1 cellular context compared by ENCODE assay signal in the genomic region with DNA sequence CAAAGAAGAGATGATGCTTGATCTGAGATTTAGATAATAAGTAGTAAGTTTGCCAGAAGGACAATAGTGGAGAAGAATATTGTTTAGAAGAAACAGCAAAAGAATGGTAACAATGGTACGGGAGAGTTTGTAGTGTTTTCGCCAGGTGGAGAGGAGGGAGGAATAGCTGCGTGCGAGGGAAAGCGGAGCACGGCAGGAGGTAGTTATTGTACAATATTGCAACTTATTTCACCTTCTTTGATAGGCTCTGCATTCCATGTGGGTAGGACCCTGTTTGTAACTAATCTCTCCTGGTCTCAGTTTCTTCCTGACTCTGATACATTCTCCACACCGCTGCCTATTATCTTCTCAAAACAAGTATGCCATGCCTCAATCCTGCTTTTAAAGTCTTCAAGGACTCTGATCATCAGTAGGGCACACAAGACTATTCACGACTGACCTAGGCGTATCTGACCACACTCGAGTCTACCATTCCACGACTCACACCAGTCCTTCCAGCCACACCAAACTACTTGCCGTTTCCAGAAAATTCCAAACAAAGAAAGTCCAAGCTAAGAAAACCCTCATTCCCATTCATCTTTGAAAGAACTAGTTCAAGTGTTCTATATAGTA.
TF ChIP-seq lines count a peak whose summit lies in the region.

No MANE protein-coding gene starts in this region.

TF ChIP-seq in IMR-90, 13 proteins besides CTCF, POLR2A, EP300 and RAD21 (continued from another document):
- TF ChIP-seq, protein P1, sequence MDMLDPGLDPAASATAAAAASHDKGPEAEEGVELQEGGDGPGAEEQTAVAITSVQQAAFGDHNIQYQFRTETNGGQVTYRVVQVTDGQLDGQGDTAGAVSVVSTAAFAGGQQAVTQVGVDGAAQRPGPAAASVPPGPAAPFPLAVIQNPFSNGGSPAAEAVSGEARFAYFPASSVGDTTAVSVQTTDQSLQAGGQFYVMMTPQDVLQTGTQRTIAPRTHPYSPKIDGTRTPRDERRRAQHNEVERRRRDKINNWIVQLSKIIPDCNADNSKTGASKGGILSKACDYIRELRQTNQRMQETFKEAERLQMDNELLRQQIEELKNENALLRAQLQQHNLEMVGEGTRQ (IDR thresholded peaks at IDR 0.05; ENCODE audit: low read depth, low read length): no peak
- no peak for TF ChIP-seq MAFK (IDR thresholded peaks at IDR 0.05; ENCODE audit: low read depth, low read length)
